In the genomic region with DNA sequence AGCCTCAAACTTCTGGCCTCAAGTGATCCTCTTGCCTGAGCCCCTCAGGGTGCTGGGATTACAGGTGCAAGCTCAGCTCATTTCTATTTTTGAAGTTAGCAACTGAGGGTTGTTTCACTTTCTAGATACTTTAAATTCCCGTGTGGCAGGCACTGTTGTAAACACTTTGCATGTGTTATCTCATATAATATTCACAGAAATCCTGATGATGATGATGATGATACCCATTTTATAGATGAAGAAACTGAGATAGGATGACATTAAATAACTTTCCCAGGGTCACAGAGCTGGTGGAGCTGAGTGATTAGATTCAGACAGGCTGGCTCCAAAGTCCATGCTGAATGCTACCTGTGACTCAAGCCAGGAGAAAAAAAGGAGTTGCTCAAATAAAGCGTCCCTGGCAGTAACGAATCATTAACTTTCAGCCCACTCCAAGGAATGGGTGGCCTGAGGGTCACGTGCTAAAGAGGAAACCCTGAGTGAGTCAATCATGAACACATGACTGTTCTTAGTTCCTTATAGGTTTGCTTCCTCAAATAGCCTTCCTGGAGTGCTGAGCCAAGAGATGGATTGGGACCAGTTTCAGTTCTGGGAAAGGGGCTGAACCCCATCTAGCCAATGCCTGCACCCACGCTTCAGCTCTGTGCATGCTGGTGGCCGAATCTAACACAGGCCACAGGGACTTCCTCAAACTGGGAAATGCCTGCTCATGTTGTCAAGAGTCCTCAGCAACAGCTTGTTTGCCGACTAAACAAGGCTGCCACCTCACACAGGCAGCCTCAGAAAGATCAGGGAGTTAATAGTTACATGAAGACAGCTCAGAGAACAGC, we compare ENCODE assay signal across 8 cellular contexts. TPM values are rescaled to one million over a fixed set of nuclear protein-coding genes. Genes with fewer than 3 reads are reported as not detected.
DNase-seq lines count a peak whose midpoint lies in the region; ATAC-seq and TF ChIP-seq lines count a peak whose summit lies in the region.

No MANE protein-coding gene starts in this region.

- H3K27me3 ChIP-seq in RWPE2 (ENCODE audit: insufficient read depth, poor library complexity, severe bottlenecking), result no peaks in the 10 kb centered on the region

- CTCF ChIA-PET in activated CD4-positive, alpha-beta T cell treated with anti-CD3 and anti-CD28 coated beads for 36 hours (lab: Charles Lee), result interaction anchor here (0.6 to 0.9 kb wide), 2 partner anchors 55 to 142 kb away, joined by 3 read pairs; no protein-coding TSS in a partner anchor

- POLR2A ChIA-PET in activated CD4-positive, alpha-beta T cell treated with anti-CD3 and anti-CD28 coated beads for 36 hours (lab: Charles Lee), result no interaction called here

- H3K4me3 Mint-ChIP-seq in activated CD4-positive, alpha-beta T cell treated with anti-CD3 and anti-CD28 coated beads for 36 hours, result no peak overlapping the region
- no peak overlapping the region for H3K4me3 Mint-ChIP-seq in endothelial cell (ENCODE audit: unreplicated experiment)

- peak overlapping the region; percentile 49 for H3K27ac Mint-ChIP-seq in activated CD4-positive, alpha-beta T cell treated with anti-CD3 and anti-CD28 coated beads for 36 hours
- H3K27ac Mint-ChIP-seq in endothelial cell (ENCODE audit: unreplicated experiment), result peak overlapping the region; percentile 96

- intact Hi-C loops in activated CD4-positive, alpha-beta T cell treated with anti-CD3 and anti-CD28 coated beads for 36 hours (cut with DNase I, micrococcal nuclease), result no loop called here

- no peaks in the 10 kb centered on the region for H3K36me3 Mint-ChIP-seq in activated CD4-positive, alpha-beta T cell treated with anti-CD3 and anti-CD28 coated beads for 36 hours (ENCODE audit: low read depth)
- H3K36me3 Mint-ChIP-seq in endothelial cell (ENCODE audit: low read depth, unreplicated experiment), result no peaks in the 10 kb centered on the region

- peak overlapping the region; percentile 72 for H3K27ac ChIP-seq in RWPE2 (ENCODE audit: poor library complexity, severe bottlenecking)

- peaks cover 22% of the 10 kb centered on the region for H3K4me1 ChIP-seq in RWPE2 (ENCODE audit: insufficient read depth, poor library complexity, severe bottlenecking)

- no peaks in the 10 kb centered on the region for H3K9me3 Mint-ChIP-seq in activated CD4-positive, alpha-beta T cell treated with anti-CD3 and anti-CD28 coated beads for 36 hours (ENCODE audit: low read depth)
- no peaks in the 10 kb centered on the region for H3K9me3 Mint-ChIP-seq in endothelial cell (ENCODE audit: unreplicated experiment)

- no peak overlapping the region for H3K4me3 ChIP-seq in RWPE2 (ENCODE audit: severe bottlenecking)

- H3K4me1 Mint-ChIP-seq in activated CD4-positive, alpha-beta T cell treated with anti-CD3 and anti-CD28 coated beads for 36 hours, result peaks cover 28% of the 10 kb centered on the region
- peaks cover 19% of the 10 kb centered on the region for H3K4me1 Mint-ChIP-seq in endothelial cell (ENCODE audit: unreplicated experiment)

- H3K36me3 ChIP-seq in RWPE2 (ENCODE audit: low read depth), result no peaks in the 10 kb centered on the region

- peak; percentile 35 for DNase-seq in activated CD4-positive, alpha-beta T cell treated with anti-CD3 and anti-CD28 coated beads for 36 hours
- no peak for DNase-seq in activated CD4-positive, alpha-beta T cell treated with anti-CD3 and anti-CD28 coated beads for 4 hours
- DNase-seq in HT-29 (ENCODE audit: low spot score), result peak; percentile 95
- DNase-seq in RWPE2 (ENCODE audit: low spot score), result no peak
- DNase-seq in endothelial cell (ENCODE audit: low spot score), result peak; percentile 19
- DNase-seq in mucosa of gallbladder (ENCODE audit: low spot score), result peak; percentile 92
- DNase-seq in SHP77 treated with DMSO at 0.1 percent for 48 hours (lab: John Stamatoyannopoulos, UW), result no peak

- H3K9me3 ChIP-seq in RWPE2 (ENCODE audit: severe bottlenecking), result no peaks in the 10 kb centered on the region

- peak; percentile 78 for ATAC-seq in activated CD4-positive, alpha-beta T cell treated with anti-CD3 and anti-CD28 coated beads for 36 hours
- ATAC-seq in GM21528 (IDR thresholded peaks at IDR 0.05; ENCODE audit: low FRiP score, unreplicated experiment), result peak; percentile 58
- ATAC-seq in RWPE2 (ENCODE audit: low read depth), result peak; percentile 90

- H3K27me3 Mint-ChIP-seq in activated CD4-positive, alpha-beta T cell treated with anti-CD3 and anti-CD28 coated beads for 36 hours, result no peaks in the 10 kb centered on the region
- H3K27me3 Mint-ChIP-seq in endothelial cell (ENCODE audit: unreplicated experiment), result no peaks in the 10 kb centered on the region

- TF ChIP-seq CTCF in RWPE2 (IDR thresholded peaks at IDR 0.05; ENCODE audit: poor library complexity, severe bottlenecking), result no peak
- TF ChIP-seq CTCF in endothelial cell (IDR thresholded peaks at IDR 0.05; ENCODE audit: unreplicated experiment), result no peak

RNA-seq across cellular contexts. Expression of a gene that starts 52.8 kb away (rescaled TPM):
- total RNA-seq in activated CD4-positive, alpha-beta T cell treated with anti-CD3 and anti-CD28 coated beads for 36 hours, result 1 to 10 TPM; 3.2 to 4.4 TPM
- total RNA-seq in HT-29 (2014; rRNA removed; shearing (Covaris generic)), result 263 and 276 TPM in 2 replicates
- total RNA-seq in endothelial cell (ENCODE audit: unreplicated experiment) (4.6 TPM), mucosa of gallbladder (143 TPM)

Comparison
In these comparisons a context has a peak if more than half of its experiments do, and no peak if none do; other contexts are left out.
1. DNase-seq: peak in activated CD4-positive, alpha-beta T cell treated with anti-CD3 and anti-CD28 coated beads for 36 hours (single experiment), HT-29 (single experiment), endothelial cell (single experiment) and mucosa of gallbladder (single experiment); none in activated CD4-positive, alpha-beta T cell treated with anti-CD3 and anti-CD28 coated beads for 4 hours (0 of 2), RWPE2 (single experiment) and SHP77 treated with DMSO at 0.1 percent for 48 hours (single experiment).
2. RNA of a gene that starts 52.8 kb away (total RNA-seq): 263 to 276 TPM in HT-29 and 143 TPM in mucosa of gallbladder (single experiment); 4.6 TPM in endothelial cell (single experiment) and 3.2 to 4.4 TPM in activated CD4-positive, alpha-beta T cell treated with anti-CD3 and anti-CD28 coated beads for 36 hours; every median in the first group is over 10 times any median in the second.
3. Peak in every context shown above with its lines, with median percentiles within 50 percentile points of each other: ATAC-seq.